10 cellular contexts compared by ENCODE assay signal in the genomic region with DNA sequence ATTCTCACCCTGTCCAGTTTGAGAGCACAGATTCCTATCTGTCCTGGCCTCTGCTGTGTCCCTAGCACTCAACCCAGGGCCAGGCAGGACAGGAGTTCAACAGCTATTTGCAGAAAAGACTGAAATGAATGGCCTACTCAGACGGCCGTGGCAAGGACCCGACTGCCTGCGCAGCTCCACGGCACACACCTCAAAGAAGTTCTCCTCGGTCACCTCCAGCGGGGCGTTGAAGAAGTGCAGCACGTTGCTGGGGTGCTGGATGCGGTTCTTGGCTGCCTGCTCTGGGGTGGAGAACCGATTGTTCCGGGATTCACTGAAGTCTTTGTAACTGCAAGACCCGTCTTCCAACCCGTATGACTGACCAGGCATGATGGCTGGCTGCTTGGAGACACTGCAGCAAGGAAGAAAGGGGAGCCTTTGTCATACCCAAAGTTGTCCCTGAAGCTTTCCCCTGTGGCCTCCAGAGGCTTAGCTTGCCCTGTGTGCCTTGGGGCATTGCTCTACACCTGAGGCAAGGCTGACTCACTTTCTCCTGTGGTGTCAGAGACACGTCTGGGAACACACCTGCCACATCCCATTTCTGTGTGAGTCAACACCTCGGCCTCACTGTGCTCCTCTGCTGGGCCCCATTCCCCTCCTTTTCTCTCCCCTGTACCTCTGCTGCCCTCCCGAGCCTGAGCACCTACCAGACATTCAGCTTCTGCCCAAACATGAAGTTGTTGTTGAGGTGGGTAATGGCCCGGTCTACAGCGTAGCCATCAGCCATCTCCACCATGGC. TPM values are rescaled to one million over a fixed set of nuclear protein-coding genes. Genes with fewer than 3 reads are reported as not detected.
DNase-seq lines count a peak whose midpoint lies in the region; TF ChIP-seq lines count a peak whose summit lies in the region.
"Had no signal": no experiment of that assay in that cellular context is flagged by ENCODE, and none has a peak within 500 bp of the region (broad histone marks: within the 10 kb centered on the region; RNA-seq: fewer than 3 reads in every experiment).

No MANE protein-coding gene starts in this region.

- no peak overlapping the region for H3K14ac ChIP-seq in H9 (ENCODE audit: insufficient read depth, low read length)

- no peaks in the 10 kb centered on the region for H4K20me1 ChIP-seq in H9 (ENCODE audit: control insufficient read depth, insufficient read depth, insufficient read length)

- no peak overlapping the region for H2AFZ ChIP-seq in H9 (ENCODE audit: low read length)

- no peak overlapping the region for H3K4me2 ChIP-seq in H9 (ENCODE audit: insufficient read depth, insufficient read length, low read length)

- no peak for TF ChIP-seq CTCF in H9 (conservative IDR thresholded peaks at IDR 0.05)
- TF ChIP-seq CTCF in glutamatergic neuron (IDR thresholded peaks at IDR 0.05; ENCODE audit: partially characterized antibody, unreplicated experiment), result no peak

- H3K23ac ChIP-seq in H9 (ENCODE audit: insufficient read length, low read depth, low read length), result no peak overlapping the region

- DNase-seq in H9 (no peak), glutamatergic neuron (no peak), NCI-H446 (lab: John Stamatoyannopoulos, UW) (no peak), epidermal melanocyte (ENCODE audit: insufficient read length, low spot score) (no peak), mesenteric fat pad (ENCODE audit: low spot score) (no peak)
- peak; percentile 74 for DNase-seq in activated CD8-positive, alpha-beta memory T cell treated with anti-CD3 and anti-CD28 coated beads for 24 hours
- DNase-seq in stimulated activated CD4-positive, alpha-beta T cell treated with anti-CD3 and anti-CD28 coated beads, Interleukin-2, amount 100 ng/mL, for 48 hours, result peak; percentile 40 to 58
- DNase-seq in NK-92 treated with Interleukin-12 subunit alpha and Interleukin-12 subunit beta, amount 100 ng/mL, for 24 hours (lab: John Stamatoyannopoulos, UW), result no peak
- DNase-seq: WERI-Rb-1 had no signal

- H3K36me3 Mint-ChIP-seq in H9 (ENCODE audit: insufficient read depth in 1 of 3, low read depth in 3 of 3), result peaks cover 70 to 92% (median 75%) of the 10 kb centered on the region in 3 experiments
- H3K36me3 Mint-ChIP-seq in glutamatergic neuron (ENCODE audit: unreplicated experiment), result no peaks in the 10 kb centered on the region

- H3K27me3 Mint-ChIP-seq in H9 (ENCODE audit: low read depth) (no peaks in the 10 kb centered on the region), glutamatergic neuron (ENCODE audit: unreplicated experiment) (peaks cover 8% of the 10 kb centered on the region)

- no peak overlapping the region for H2BK120ac ChIP-seq in H9 (ENCODE audit: low read depth, low read length, poor library complexity, severe bottlenecking)

- H3K56ac ChIP-seq in H9 (ENCODE audit: insufficient read length, low read depth, low read length), result no peak overlapping the region

- H3K4me3 Mint-ChIP-seq in H9, result no peak overlapping the region
- no peak overlapping the region for H3K4me3 Mint-ChIP-seq in glutamatergic neuron (ENCODE audit: unreplicated experiment)

- no peaks in the 10 kb centered on the region for H3K23me2 ChIP-seq in H9 (ENCODE audit: insufficient read length, low read depth, low read length, poor library complexity, severe bottlenecking)

- H3K4me1 ChIP-seq in H9 (ENCODE audit: insufficient read depth, low read length), result no peaks in the 10 kb centered on the region

- H4K5ac ChIP-seq in H9 (ENCODE audit: insufficient read length, low read depth, low read length), result no peak overlapping the region

- H3K4me1 Mint-ChIP-seq in H9 (no peaks in the 10 kb centered on the region), glutamatergic neuron (ENCODE audit: low read depth, unreplicated experiment) (no peaks in the 10 kb centered on the region)

- H2BK12ac ChIP-seq in H9 (ENCODE audit: insufficient read length, low read depth, low read length), result no peak overlapping the region

- H2BK20ac ChIP-seq in H9 (ENCODE audit: low read depth, low read length, poor library complexity, severe bottlenecking), result no peak overlapping the region

- H3K27ac ChIP-seq in H9 (ENCODE audit: insufficient read length, low read depth, low read length), result no peak overlapping the region
- H3K27ac ChIP-seq: HL-60, WERI-Rb-1 had no signal

- H3K27ac Mint-ChIP-seq in H9 (peak overlapping the region in 2 of 3 experiments; percentile 57 to 88; a peak in 3 of 7 replicates), glutamatergic neuron (ENCODE audit: unreplicated experiment) (peak overlapping the region; percentile 59)

- no peak overlapping the region for H3K4ac ChIP-seq in H9 (ENCODE audit: low read depth, low read length)

- H3K18ac ChIP-seq in H9 (ENCODE audit: insufficient read length, low read depth, low read length), result no peak overlapping the region

- no peak overlapping the region for H3T11ph ChIP-seq in H9 (ENCODE audit: low read length)

- no peak overlapping the region for H2AK5ac ChIP-seq in H9 (ENCODE audit: insufficient read length, low read length)

- H2BK15ac ChIP-seq in H9 (ENCODE audit: low read depth, low read length), result no peak overlapping the region

- H3K27me3 ChIP-seq in H9 (ENCODE audit: insufficient read depth, low read length), result no peaks in the 10 kb centered on the region

- no peaks in the 10 kb centered on the region for H3K9me3 ChIP-seq in H9 (ENCODE audit: control insufficient read depth, low read depth, low read length)

- no CpG with 5 or more reads among the region's 19 CpGs for WGBS in H9 (ENCODE audit: extremely low coverage, insufficient read length, low lambda C conversion rate)

- H4K91ac ChIP-seq in H9 (ENCODE audit: insufficient read length, low read depth, low read length), result no peak overlapping the region

- H3K9me3 Mint-ChIP-seq in H9 (no peaks in the 10 kb centered on the region; a peak in 1 of 5 replicates), glutamatergic neuron (ENCODE audit: unreplicated experiment) (peaks cover 3% of the 10 kb centered on the region)

- H2BK5ac ChIP-seq in H9 (ENCODE audit: insufficient read length, low read length), result no peak overlapping the region

- H4K8ac ChIP-seq in H9 (replicated peaks; ENCODE audit: insufficient read length, low read depth, low read length), result no peak overlapping the region

- H3K79me1 ChIP-seq in H9 (ENCODE audit: insufficient read depth, low read depth, low read length, poor library complexity, severe bottlenecking), result no peaks in the 10 kb centered on the region

- no peak overlapping the region for H3K9ac ChIP-seq in H9 (ENCODE audit: extremely low read depth, insufficient read length, low read length)

- H3K79me2 ChIP-seq in H9 (ENCODE audit: insufficient read depth, low read length), result no peaks in the 10 kb centered on the region

RNA-seq across cellular contexts. Expression of a gene that starts 6.8 kb away (rescaled TPM):
- total RNA-seq in H9 (2021) (141 and 145 TPM in 2 replicates), glutamatergic neuron (ENCODE audit: unreplicated experiment) (77.8 TPM), mesenteric fat pad (302 TPM)

RNA-seq across cellular contexts. Expression of a gene that starts 11.4 kb away (rescaled TPM):
- total RNA-seq in H9 (2021) (704 and 710 TPM in 2 replicates), glutamatergic neuron (ENCODE audit: unreplicated experiment) (371 TPM), mesenteric fat pad (231 TPM)

RNA-seq across cellular contexts. Expression of a gene that starts 25.7 kb away (rescaled TPM):
- total RNA-seq in H9 (2021), result 0.37 and 0.68 TPM in 2 replicates
- total RNA-seq in glutamatergic neuron (ENCODE audit: unreplicated experiment), result not detected
- 3.5 TPM for total RNA-seq in mesenteric fat pad

RNA-seq across cellular contexts. Expression of a gene that starts 39.7 kb away (rescaled TPM):
- total RNA-seq in H9 (2021) (6.4 and 7.3 TPM in 2 replicates), glutamatergic neuron (ENCODE audit: unreplicated experiment) (2.7 TPM), mesenteric fat pad (8.9 TPM)

RNA-seq across cellular contexts. Expression of a gene that starts 49.4 kb away (rescaled TPM):
- total RNA-seq in H9 (2021), result 0.90 and 1.4 TPM in 2 replicates
- not detected for total RNA-seq in glutamatergic neuron (ENCODE audit: unreplicated experiment)
- total RNA-seq in mesenteric fat pad, result not detected

Comparison
In these comparisons a context has a peak if more than half of its experiments do, and no peak if none do; other contexts are left out.
1. DNase-seq: peak in activated CD8-positive, alpha-beta memory T cell treated with anti-CD3 and anti-CD28 coated beads for 24 hours (single experiment) and stimulated activated CD4-positive, alpha-beta T cell treated with anti-CD3 and anti-CD28 coated beads, Interleukin-2, amount 100 ng/mL, for 48 hours (2 of 2); none in H9 (single experiment), glutamatergic neuron (single experiment), NCI-H446 (0 of 2), epidermal melanocyte (single experiment), NK-92 treated with Interleukin-12 subunit alpha and Interleukin-12 subunit beta, amount 100 ng/mL, for 24 hours (single experiment) and mesenteric fat pad (single experiment).